11 cellular contexts compared by ENCODE assay signal in genomic region chr6:82072113-82072512, GRCh38.
A peak's percentile ranks its signal among the peaks of the same experiment; 100 is the strongest.
DNase-seq lines count a peak whose midpoint lies in the region; ATAC-seq and TF ChIP-seq lines count a peak whose summit lies in the region.
"Had no signal": no experiment of that assay in that cellular context is flagged by ENCODE, and none has a peak within 500 bp of the region (broad histone marks: within the 10 kb centered on the region; RNA-seq: fewer than 3 reads in every experiment).

No MANE protein-coding gene starts in this region.

- H3K27me3 Mint-ChIP-seq in glutamatergic neuron (ENCODE audit: unreplicated experiment) = no peaks in the 10 kb centered on the region
- H3K27me3 Mint-ChIP-seq: activated naive CD4-positive, alpha-beta T cell treated with anti-CD3 and anti-CD28 coated beads, Interleukin-2, amount 50 U/mL, for 24 hours had no signal

- H3K4me3 Mint-ChIP-seq in glutamatergic neuron (ENCODE audit: unreplicated experiment) = no peak overlapping the region
- H3K4me3 Mint-ChIP-seq: activated naive CD4-positive, alpha-beta T cell treated with anti-CD3 and anti-CD28 coated beads, Interleukin-2, amount 50 U/mL, for 24 hours had no signal

- H3K4me1 Mint-ChIP-seq in glutamatergic neuron (ENCODE audit: low read depth, unreplicated experiment) = peaks cover 13% of the 10 kb centered on the region
- H3K4me1 Mint-ChIP-seq: activated naive CD4-positive, alpha-beta T cell treated with anti-CD3 and anti-CD28 coated beads, Interleukin-2, amount 50 U/mL, for 24 hours had no signal

- no peaks in the 10 kb centered on the region for H3K9me3 Mint-ChIP-seq in glutamatergic neuron (ENCODE audit: unreplicated experiment)
- H3K9me3 Mint-ChIP-seq: activated naive CD4-positive, alpha-beta T cell treated with anti-CD3 and anti-CD28 coated beads, Interleukin-2, amount 50 U/mL, for 24 hours had no signal

- ATAC-seq in HG02981 (IDR thresholded peaks at IDR 0.05; ENCODE audit: unreplicated experiment) = no peak
- ATAC-seq: left lung had no signal

- TF ChIP-seq CTCF in glutamatergic neuron (IDR thresholded peaks at IDR 0.05; ENCODE audit: partially characterized antibody, unreplicated experiment) = no peak

- no peaks in the 10 kb centered on the region for H3K36me3 Mint-ChIP-seq in glutamatergic neuron (ENCODE audit: unreplicated experiment)
- H3K36me3 Mint-ChIP-seq: activated naive CD4-positive, alpha-beta T cell treated with anti-CD3 and anti-CD28 coated beads, Interleukin-2, amount 50 U/mL, for 24 hours had no signal

- H3K27ac Mint-ChIP-seq in glutamatergic neuron (ENCODE audit: unreplicated experiment) = peak overlapping the region; percentile 57
- H3K27ac Mint-ChIP-seq: activated naive CD4-positive, alpha-beta T cell treated with anti-CD3 and anti-CD28 coated beads, Interleukin-2, amount 50 U/mL, for 24 hours had no signal

- DNase-seq in DMS153 (lab: John Stamatoyannopoulos, UW) = peak; percentile 83
- DNase-seq in NCI-H1417 treated with DMSO at 0.1 percent for 48 hours (lab: John Stamatoyannopoulos, UW) = peak; percentile 97
- peak; percentile 97 for DNase-seq in NCI-H748 treated with DMSO at 0.1 percent for 48 hours (lab: John Stamatoyannopoulos, UW)
- no peak for DNase-seq in glutamatergic neuron
- no peak for DNase-seq in cortex of kidney (lab: John Stamatoyannopoulos, UW)
- DNase-seq in activated CD4-positive, alpha-beta T cell treated with anti-CD3 and anti-CD28 coated beads, Interleukin-2, amount 50 U/mL, for 48 hours = no peak
- no peak for DNase-seq in NK-92 treated with Interleukin-12 subunit alpha and Interleukin-12 subunit beta, amount 100 ng/mL, for 24 hours (lab: John Stamatoyannopoulos, UW)
- DNase-seq: left lung, RPMI8226 had no signal

Comparison
In these comparisons a context has a peak if more than half of its experiments do, and no peak if none do; other contexts are left out.
1. DNase-seq: peak in DMS153 (single experiment), NCI-H1417 treated with DMSO at 0.1 percent for 48 hours (single experiment) and NCI-H748 treated with DMSO at 0.1 percent for 48 hours (single experiment); none in glutamatergic neuron (single experiment), cortex of kidney (single experiment), activated CD4-positive, alpha-beta T cell treated with anti-CD3 and anti-CD28 coated beads, Interleukin-2, amount 50 U/mL, for 48 hours (0 of 2) and NK-92 treated with Interleukin-12 subunit alpha and Interleukin-12 subunit beta, amount 100 ng/mL, for 24 hours (single experiment).